Comparison of ENCODE assay signal across 1 cellular context in genomic region chr4:76279462-76279861, GRCh38.
TF ChIP-seq lines count a peak whose summit lies in the region.

No MANE protein-coding gene starts in this region.

TF ChIP-seq in HepG2, 621 proteins besides CTCF, POLR2A, EP300 and RAD21:
- TF ChIP-seq RBM22 (optimal IDR thresholded peaks at IDR 0.05; ENCODE audit: low read length), result no peak
- TF ChIP-seq ZNF879 (CRISPR knock-in tag; IDR thresholded peaks at IDR 0.05), result no peak
- TF ChIP-seq, protein P1, sequence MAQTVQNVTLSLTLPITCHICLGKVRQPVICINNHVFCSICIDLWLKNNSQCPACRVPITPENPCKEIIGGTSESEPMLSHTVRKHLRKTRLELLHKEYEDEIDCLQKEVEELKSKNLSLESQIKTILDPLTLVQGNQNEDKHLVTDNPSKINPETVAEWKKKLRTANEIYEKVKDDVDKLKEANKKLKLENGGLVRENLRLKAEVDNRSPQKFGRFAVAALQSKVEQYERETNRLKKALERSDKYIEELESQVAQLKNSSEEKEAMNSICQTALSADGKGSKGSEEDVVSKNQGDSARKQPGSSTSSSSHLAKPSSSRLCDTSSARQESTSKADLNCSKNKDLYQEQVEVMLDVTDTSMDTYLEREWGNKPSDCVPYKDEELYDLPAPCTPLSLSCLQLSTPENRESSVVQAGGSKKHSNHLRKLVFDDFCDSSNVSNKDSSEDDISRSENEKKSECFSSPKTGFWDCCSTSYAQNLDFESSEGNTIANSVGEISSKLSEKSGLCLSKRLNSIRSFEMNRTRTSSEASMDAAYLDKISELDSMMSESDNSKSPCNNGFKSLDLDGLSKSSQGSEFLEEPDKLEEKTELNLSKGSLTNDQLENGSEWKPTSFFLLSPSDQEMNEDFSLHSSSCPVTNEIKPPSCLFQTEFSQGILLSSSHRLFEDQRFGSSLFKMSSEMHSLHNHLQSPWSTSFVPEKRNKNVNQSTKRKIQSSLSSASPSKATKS (CRISPR knock-in tag; IDR thresholded peaks at IDR 0.05), result no peak
- TF ChIP-seq ZNF12 (CRISPR knock-in tag; IDR thresholded peaks at IDR 0.05), result no peak
- no peak for TF ChIP-seq JUND (CRISPR knock-in tag; IDR thresholded peaks at IDR 0.05)
- no peak for TF ChIP-seq SNAI1 (CRISPR knock-in tag; IDR thresholded peaks at IDR 0.05; ENCODE audit: borderline replicate concordance)
- TF ChIP-seq ZNF598 (CRISPR knock-in tag; IDR thresholded peaks at IDR 0.05; ENCODE audit: borderline replicate concordance), result no peak
